In genomic region chr14:94110552-94111181, GRCh38 we compare ENCODE assay signal across 10 cellular contexts. TPM values are rescaled to one million over a fixed set of nuclear protein-coding genes. Genes with fewer than 3 reads are reported as not detected.
A peak's percentile ranks its signal among the peaks of the same experiment; 100 is the strongest.
DNase-seq lines count a peak whose midpoint lies in the region; ATAC-seq lines count a peak whose summit lies in the region.
"Had no signal": no experiment of that assay in that cellular context is flagged by ENCODE, and none has a peak within 500 bp of the region (broad histone marks: within the 10 kb centered on the region; RNA-seq: fewer than 3 reads in every experiment).

IFI27 (plus strand) TSS chr14:94110736.

- H3K36me3 ChIP-seq in rectal smooth muscle tissue (ENCODE audit: control insufficient read depth, insufficient read depth, low read length), result no peaks in the 10 kb centered on the region

- H3K27me3 Mint-ChIP-seq in activated naive CD8-positive, alpha-beta T cell treated with anti-CD3 and anti-CD28 coated beads, Interleukin-2, amount 10 ng/mL, durations not matched to agents 7 days and 5 days, result no peaks in the 10 kb centered on the region

- H3K4me3 ChIP-seq in rectal smooth muscle tissue (ENCODE audit: low read length), result peak within 1 kb of the TSS; percentile 67

- no peaks in the 10 kb centered on the region for H3K27me3 ChIP-seq in rectal smooth muscle tissue (ENCODE audit: control insufficient read depth, insufficient read depth, low read length)

- ATAC-seq in activated naive CD8-positive, alpha-beta T cell treated with anti-CD3 and anti-CD28 coated beads, Interleukin-2, amount 10 ng/mL, durations not matched to agents 7 days and 5 days (ENCODE audit: low read depth), result peak; percentile 58
- peak; percentile 57 for ATAC-seq in Right ventricle myocardium superior (ENCODE audit: poor library complexity)
- ATAC-seq in GM18511 (IDR thresholded peaks at IDR 0.05; ENCODE audit: unreplicated experiment), result no peak
- no peak for ATAC-seq in HG02759 (IDR thresholded peaks at IDR 0.05; ENCODE audit: unreplicated experiment)
- no peak for ATAC-seq in HG02588 (IDR thresholded peaks at IDR 0.05; ENCODE audit: unreplicated experiment)

- H3K36me3 Mint-ChIP-seq in activated naive CD8-positive, alpha-beta T cell treated with anti-CD3 and anti-CD28 coated beads, Interleukin-2, amount 10 ng/mL, durations not matched to agents 7 days and 5 days, result peaks cover 33% of the 10 kb centered on the region

- H3K4me1 ChIP-seq in rectal smooth muscle tissue (ENCODE audit: control insufficient read depth, insufficient read depth, low read length), result no peaks in the 10 kb centered on the region

- peaks cover 2% of the 10 kb centered on the region for H3K9me3 Mint-ChIP-seq in activated naive CD8-positive, alpha-beta T cell treated with anti-CD3 and anti-CD28 coated beads, Interleukin-2, amount 10 ng/mL, durations not matched to agents 7 days and 5 days
- H3K9me3 Mint-ChIP-seq: HFFc6, naive B cell had no signal

- intact Hi-C loops in Right ventricle myocardium superior (cut with DNase I), result no loop called here

- DNase-seq in H4 (ENCODE audit: low spot score), result peak; percentile 96
- no peak for DNase-seq in activated naive CD8-positive, alpha-beta T cell treated with anti-CD3 and anti-CD28 coated beads, Interleukin-2, amount 10 ng/mL, durations not matched to agents 7 days and 5 days
- no peak for DNase-seq in Right ventricle myocardium superior
- DNase-seq in stimulated activated CD4-positive, alpha-beta T cell treated with anti-CD3 and anti-CD28 coated beads, Interleukin-4, amount 100 ng/mL, for 24 hours, result no peak
- DNase-seq: HFFc6, naive B cell had no signal

- peak within 1 kb of the TSS; percentile 92 for H3K27ac Mint-ChIP-seq in activated naive CD8-positive, alpha-beta T cell treated with anti-CD3 and anti-CD28 coated beads, Interleukin-2, amount 10 ng/mL, durations not matched to agents 7 days and 5 days
- H3K27ac Mint-ChIP-seq: HFFc6 had no signal

- H3K27ac ChIP-seq in rectal smooth muscle tissue (ENCODE audit: low read depth, low read length), result peak within 1 kb of the TSS; percentile 48

- H3K4me3 Mint-ChIP-seq in activated naive CD8-positive, alpha-beta T cell treated with anti-CD3 and anti-CD28 coated beads, Interleukin-2, amount 10 ng/mL, durations not matched to agents 7 days and 5 days, result peak within 1 kb of the TSS; percentile 85
- H3K4me3 Mint-ChIP-seq: HFFc6 had no signal

- peaks cover 32% of the 10 kb centered on the region for H3K4me1 Mint-ChIP-seq in activated naive CD8-positive, alpha-beta T cell treated with anti-CD3 and anti-CD28 coated beads, Interleukin-2, amount 10 ng/mL, durations not matched to agents 7 days and 5 days
- H3K4me1 Mint-ChIP-seq: naive B cell had no signal

- peak within 1 kb of the TSS; percentile 32 for H3K9ac ChIP-seq in rectal smooth muscle tissue (ENCODE audit: low read length)

- POLR2A ChIA-PET in activated naive CD8-positive, alpha-beta T cell treated with anti-CD3 and anti-CD28 coated beads, Interleukin-2, amount 10 ng/mL, durations not matched to agents 7 days and 5 days (lab: Charles Lee), result interaction anchor here (1.0 to 2.0 kb wide), 4 partner anchors 13 to 30 kb away, joined by 3 to 11 read pairs (median 6); partner anchors contain the start of genes DDX24, IFI27L1 and IFI27L2

RNA-seq across cellular contexts. Expression of gene IFI27, which starts in this region (rescaled TPM):
- 2,076 and 2,328 TPM in 2 replicates for total RNA-seq in H4 (2014; rRNA removed; shearing (Covaris generic))
- total RNA-seq in activated naive CD8-positive, alpha-beta T cell treated with anti-CD3 and anti-CD28 coated beads, Interleukin-2, amount 10 ng/mL, durations not matched to agents 7 days and 5 days, result 100 to 1,000 TPM; 237 to 274 TPM
- total RNA-seq in Right ventricle myocardium superior, result 132 TPM

Comparison
In these comparisons a context has a peak if more than half of its experiments do, and no peak if none do; other contexts are left out.
1. ATAC-seq: peak in activated naive CD8-positive, alpha-beta T cell treated with anti-CD3 and anti-CD28 coated beads, Interleukin-2, amount 10 ng/mL, durations not matched to agents 7 days and 5 days (single experiment) and Right ventricle myocardium superior (single experiment); none in GM18511 (single experiment), HG02759 (single experiment) and HG02588 (single experiment).